Comparison of ENCODE assay signal across 1 cellular context in genomic region chr2:28663359-28663758, GRCh38.
TF ChIP-seq lines count a peak whose summit lies in the region.

No MANE protein-coding gene starts in this region.

TF ChIP-seq in SK-N-SH, 30 proteins besides CTCF, POLR2A, EP300 and RAD21 (continued from another document):
- TF ChIP-seq REST (IDR thresholded peaks at IDR 0.05; ENCODE audit: low read depth, low read length): no peak
TF ChIP-seq in SK-N-SH: peak in this region for 1.
